In genomic region chr1:245332085-245332484, GRCh38 we compare ENCODE assay signal across 20 cellular contexts.
DNase-seq lines count a peak whose midpoint lies in the region; ATAC-seq, FAIRE-seq and TF ChIP-seq lines count a peak whose summit lies in the region.
"Had no signal": no experiment of that assay in that cellular context is flagged by ENCODE, and none has a peak within 500 bp of the region (broad histone marks: within the 10 kb centered on the region; RNA-seq: fewer than 3 reads in every experiment).

No MANE protein-coding gene starts in this region.

- DNase-seq in activated CD4-positive, CD25-positive, alpha-beta regulatory T cell (lab: John Stamatoyannopoulos, UW), result no peak
- peak; percentile 9 for DNase-seq in stimulated activated CD4-positive, alpha-beta T cell treated with anti-CD3 and anti-CD28 coated beads, Interleukin-1b, Interleukin-23, amount 100 ng/mL, for 48 hours
- no peak for DNase-seq in stimulated activated CD4-positive, alpha-beta T cell treated with anti-CD3 and anti-CD28 coated beads, Interleukin-4, amount 100 ng/mL, for 24 hours
- DNase-seq in kidney tubule cell (ENCODE audit: low spot score), result peak; percentile 35
- no peak for DNase-seq in activated effector memory CD4-positive, alpha-beta T cell treated with Interleukin-2 at 50 U/mL for 16 hours
- no peak for DNase-seq in D721Med (ENCODE audit: insufficient read length, low spot score)
- no peak for DNase-seq in putamen (ENCODE audit: low spot score)
- DNase-seq: ACHN; CD4-positive, alpha-beta T cell; COR-L47; MG63; NCI-H1417; NCI-H1694 treated with DMSO at 0.1 percent for 48 hours; NCI-H446; NCI-H526; OCI-M1; SHP77 had no signal

- no peak for FAIRE-seq in D721Med (lab: Jason Lieb, UNC)
- FAIRE-seq: GM12878 had no signal

- TF ChIP-seq CTCF in D721Med (IDR thresholded peaks at IDR 0.05; ENCODE audit: insufficient read depth, missing control alignments), result no peak

- ATAC-seq in activated CD4-positive, CD25-positive, alpha-beta regulatory T cell treated with anti-CD3 and anti-CD28 coated beads, Interleukin-2, amount 50 U/mL, for 24 hours, result peak; percentile 18 to 27
- ATAC-seq: GM12878, GM23338 had no signal

Comparison
In these comparisons a context has a peak if more than half of its experiments do, and no peak if none do; other contexts are left out.
1. DNase-seq: peak in stimulated activated CD4-positive, alpha-beta T cell treated with anti-CD3 and anti-CD28 coated beads, Interleukin-1b, Interleukin-23, amount 100 ng/mL, for 48 hours (single experiment) and kidney tubule cell (single experiment); none in activated CD4-positive, CD25-positive, alpha-beta regulatory T cell (0 of 4), stimulated activated CD4-positive, alpha-beta T cell treated with anti-CD3 and anti-CD28 coated beads, Interleukin-4, amount 100 ng/mL, for 24 hours (single experiment), activated effector memory CD4-positive, alpha-beta T cell treated with Interleukin-2 at 50 U/mL for 16 hours (single experiment), D721Med (single experiment) and putamen (single experiment).